In genomic region chr16:86508028-86508946, GRCh38 we compare ENCODE assay signal across 9 cellular contexts. TPM values are rescaled to one million over a fixed set of nuclear protein-coding genes. Genes with fewer than 3 reads are reported as not detected.
DNase-seq lines count a peak whose midpoint lies in the region; ATAC-seq, FAIRE-seq and TF ChIP-seq lines count a peak whose summit lies in the region.
"Had no signal": no experiment of that assay in that cellular context is flagged by ENCODE, and none has a peak within 500 bp of the region (broad histone marks: within the 10 kb centered on the region; RNA-seq: fewer than 3 reads in every experiment).

No MANE protein-coding gene starts in this region.

- H3K27ac ChIP-seq in astrocyte (ENCODE audit: low read depth, low read length) (no peak overlapping the region), right lobe of liver (peak overlapping the region; percentile 36 to 65 (median 51)), suprapubic skin (no peak overlapping the region)

- peaks cover 36% of the 10 kb centered on the region for H4K20me1 ChIP-seq in astrocyte (ENCODE audit: insufficient read depth, low read length)

- DNase-seq in activated CD8-positive, alpha-beta memory T cell treated with anti-CD3 and anti-CD28 coated beads, Interleukin-2, amount 10 ng/mL, durations not matched to agents 7 days and 5 days, result no peak
- DNase-seq in activated CD8-positive, alpha-beta memory T cell treated with anti-CD3 and anti-CD28 coated beads, Interleukin-2, amount 50 U/mL, for 4 hours, result no peak
- no peak for DNase-seq in astrocyte (ENCODE audit: low read depth)
- no peak for DNase-seq in right lobe of liver
- no peak for DNase-seq in suprapubic skin (ENCODE audit: low spot score in 2 of 2)
- DNase-seq in cerebellar nuclear complex (lab: John Stamatoyannopoulos, UW), result no peak
- DNase-seq in NCI-H2196 treated with DMSO at 0.1 percent for 48 hours (lab: John Stamatoyannopoulos, UW; ENCODE audit: unreplicated experiment), result no peak
- DNase-seq: NCI-H1417 treated with DMSO at 0.1 percent for 48 hours had no signal

- H3K4me1 ChIP-seq in astrocyte (ENCODE audit: insufficient read depth, low read length) (peaks cover 12% of the 10 kb centered on the region), right lobe of liver (peaks cover 0 to 22% (median 0%) of the 10 kb centered on the region in 4 donors), suprapubic skin (peaks cover 61% of the 10 kb centered on the region)

- H3K9me3 Mint-ChIP-seq in activated CD8-positive, alpha-beta memory T cell treated with anti-CD3 and anti-CD28 coated beads, Interleukin-2, amount 10 ng/mL, durations not matched to agents 7 days and 5 days (ENCODE audit: low read depth), result no peaks in the 10 kb centered on the region
- H3K9me3 Mint-ChIP-seq in astrocyte (ENCODE audit: unreplicated experiment), result peaks cover 35% of the 10 kb centered on the region

- TF ChIP-seq CTCF in astrocyte (IDR thresholded peaks at IDR 0.05; ENCODE audit: insufficient read depth, low read depth, low read length) (no peak), right lobe of liver (IDR thresholded peaks at IDR 0.05) (no peak), suprapubic skin (IDR thresholded peaks at IDR 0.05) (no peak)

- CTCF ChIA-PET in activated CD8-positive, alpha-beta memory T cell treated with anti-CD3 and anti-CD28 coated beads, Interleukin-2, amount 10 ng/mL, durations not matched to agents 7 days and 5 days (lab: Charles Lee), result interaction anchor here (1.1 to 1.7 kb wide), 2 partner anchors 9 to 10 kb away, joined by 3 to 4 read pairs; no protein-coding TSS in a partner anchor

- ATAC-seq in activated CD8-positive, alpha-beta memory T cell treated with anti-CD3 and anti-CD28 coated beads, Interleukin-2, amount 10 ng/mL, durations not matched to agents 7 days and 5 days, result no peak
- ATAC-seq in right lobe of liver (no peak), HG02763 (IDR thresholded peaks at IDR 0.05; ENCODE audit: unreplicated experiment) (no peak)

- peak overlapping the region; percentile 53 for H3K4me3 Mint-ChIP-seq in activated CD8-positive, alpha-beta memory T cell treated with anti-CD3 and anti-CD28 coated beads, Interleukin-2, amount 10 ng/mL, durations not matched to agents 7 days and 5 days
- peak overlapping the region; percentile 45 for H3K4me3 Mint-ChIP-seq in astrocyte (ENCODE audit: unreplicated experiment)

- no peak overlapping the region for H3K9ac ChIP-seq in astrocyte (ENCODE audit: low read length)

- intact Hi-C loops in right lobe of liver (cut with DNase I), result no loop called here

- peaks cover 28% of the 10 kb centered on the region for H3K79me2 ChIP-seq in astrocyte (ENCODE audit: insufficient read depth, low read length)

- H3K9me3 ChIP-seq in astrocyte (ENCODE audit: insufficient read depth, low read depth, low read length) (peaks cover 12% of the 10 kb centered on the region), right lobe of liver (no peaks in the 10 kb centered on the region), suprapubic skin (no peaks in the 10 kb centered on the region)

- H3K4me2 ChIP-seq in astrocyte (ENCODE audit: low read length), result peak overlapping the region; percentile 88

- TF ChIP-seq POLR2A in right lobe of liver (IDR thresholded peaks at IDR 0.05), result no peak
- TF ChIP-seq POLR2A in suprapubic skin (IDR thresholded peaks at IDR 0.05), result no peak

- no peak for FAIRE-seq in astrocyte (lab: Jason Lieb, UNC)

- peak overlapping the region; percentile 26 for H2AFZ ChIP-seq in astrocyte (ENCODE audit: low read depth, low read length)

- WGBS in right lobe of liver (ENCODE audit: insufficient coverage, low coverage, low lambda C conversion rate, missing lambda C conversion rate), result 0% methylated on average over 6 of the region's 99 CpGs
- 1% methylated on average over 43 of the region's 99 CpGs for WGBS in suprapubic skin

- H3K4me3 ChIP-seq in astrocyte (ENCODE audit: insufficient read depth, low read depth, low read length) (peak overlapping the region; percentile 23), right lobe of liver (peak overlapping the region; percentile 14 to 46 (median 44)), suprapubic skin (peak overlapping the region; percentile 54)

- no peak for TF ChIP-seq EP300 in suprapubic skin (IDR thresholded peaks at IDR 0.05)

- H3K27me3 ChIP-seq in astrocyte (ENCODE audit: insufficient read depth, low read length) (peaks cover 66% of the 10 kb centered on the region), right lobe of liver (peaks cover 0 to 49% of the 10 kb centered on the region in 2 donors), suprapubic skin (peaks cover 100% of the 10 kb centered on the region)

- H3K36me3 Mint-ChIP-seq in activated CD8-positive, alpha-beta memory T cell treated with anti-CD3 and anti-CD28 coated beads, Interleukin-2, amount 10 ng/mL, durations not matched to agents 7 days and 5 days, result peaks cover 7% of the 10 kb centered on the region
- H3K36me3 Mint-ChIP-seq in astrocyte (ENCODE audit: low read depth, unreplicated experiment), result peaks cover 2% of the 10 kb centered on the region

- H3K36me3 ChIP-seq in astrocyte (ENCODE audit: insufficient read depth, low read length) (no peaks in the 10 kb centered on the region), right lobe of liver (no peaks in the 10 kb centered on the region), suprapubic skin (no peaks in the 10 kb centered on the region)

- peak overlapping the region; percentile 81 for H3K27ac Mint-ChIP-seq in activated CD8-positive, alpha-beta memory T cell treated with anti-CD3 and anti-CD28 coated beads, Interleukin-2, amount 10 ng/mL, durations not matched to agents 7 days and 5 days
- peak overlapping the region; percentile 58 for H3K27ac Mint-ChIP-seq in astrocyte (ENCODE audit: unreplicated experiment)

- H3K4me1 Mint-ChIP-seq in activated CD8-positive, alpha-beta memory T cell treated with anti-CD3 and anti-CD28 coated beads, Interleukin-2, amount 10 ng/mL, durations not matched to agents 7 days and 5 days, result peaks cover 17% of the 10 kb centered on the region
- H3K4me1 Mint-ChIP-seq in astrocyte (ENCODE audit: low read depth, unreplicated experiment), result peaks cover 6% of the 10 kb centered on the region

- peaks cover 72% of the 10 kb centered on the region for H3K27me3 Mint-ChIP-seq in activated CD8-positive, alpha-beta memory T cell treated with anti-CD3 and anti-CD28 coated beads, Interleukin-2, amount 10 ng/mL, durations not matched to agents 7 days and 5 days
- H3K27me3 Mint-ChIP-seq in astrocyte (ENCODE audit: low read depth, unreplicated experiment), result peaks cover 61% of the 10 kb centered on the region

RNA-seq across cellular contexts. Expression of gene FOXF1, which starts 2.0 kb away (rescaled TPM):
- total RNA-seq in activated CD8-positive, alpha-beta memory T cell treated with anti-CD3 and anti-CD28 coated beads, Interleukin-2, amount 10 ng/mL, durations not matched to agents 7 days and 5 days, result not detected
- total RNA-seq in astrocyte (0.07 TPM in 1 of 2 replicates, not detected in the other), right lobe of liver (1 to 10 TPM in 5 of 6 experiments, under 1 TPM in 1; 0.58 to 1.6 (median 1.2) TPM), suprapubic skin (under 1 TPM in 3 of 4 donors, not detected in 1; 0.11 to 0.59 (median 0.21) TPM)

RNA-seq across cellular contexts. Expression of gene MTHFSD, which starts 46.7 kb away (rescaled TPM):
- total RNA-seq in activated CD8-positive, alpha-beta memory T cell treated with anti-CD3 and anti-CD28 coated beads, Interleukin-2, amount 10 ng/mL, durations not matched to agents 7 days and 5 days, result 10 to 100 TPM; 23.2 to 25.3 TPM
- total RNA-seq in astrocyte, result 15.6 and 16.5 TPM in 2 replicates
- 10 to 100 TPM in 2 of 6 experiments, 1 to 10 TPM in 4; 5.9 to 11.6 (median 9.0) TPM for total RNA-seq in right lobe of liver
- total RNA-seq in suprapubic skin, result 10 to 100 TPM; 12.4 to 43.4 (median 18.8) TPM

RNA-seq across cellular contexts. Expression of gene FOXC2, which starts 58.3 kb away (rescaled TPM):
- not detected for total RNA-seq in activated CD8-positive, alpha-beta memory T cell treated with anti-CD3 and anti-CD28 coated beads, Interleukin-2, amount 10 ng/mL, durations not matched to agents 7 days and 5 days
- total RNA-seq in astrocyte, result 15.8 and 15.9 TPM in 2 replicates
- under 1 TPM in 1 of 6 experiments, not detected in 5; 0.20 TPM for total RNA-seq in right lobe of liver
- under 1 TPM in 1 of 4 donors, not detected in 3; 0.56 TPM for total RNA-seq in suprapubic skin

Comparison
In these comparisons a context has a peak if more than half of its experiments do, and no peak if none do; other contexts are left out.
1. H3K27ac ChIP-seq: peak in right lobe of liver (3 of 3); none in astrocyte (single experiment) and suprapubic skin (single experiment).
2. RNA of gene FOXC2, which starts 58.3 kb away (total RNA-seq): 15.8 to 15.9 TPM in astrocyte; 0.56 TPM in suprapubic skin, 0.20 TPM in right lobe of liver and not detected in activated CD8-positive, alpha-beta memory T cell treated with anti-CD3 and anti-CD28 coated beads, Interleukin-2, amount 10 ng/mL, durations not matched to agents 7 days and 5 days; every median in the first group is over 10 times any median in the second.
3. Peak in every context shown above with its lines, with median percentiles within 50 percentile points of each other: H3K4me3 ChIP-seq.